Comparison of ENCODE assay signal across 17 cellular contexts in the genomic region with DNA sequence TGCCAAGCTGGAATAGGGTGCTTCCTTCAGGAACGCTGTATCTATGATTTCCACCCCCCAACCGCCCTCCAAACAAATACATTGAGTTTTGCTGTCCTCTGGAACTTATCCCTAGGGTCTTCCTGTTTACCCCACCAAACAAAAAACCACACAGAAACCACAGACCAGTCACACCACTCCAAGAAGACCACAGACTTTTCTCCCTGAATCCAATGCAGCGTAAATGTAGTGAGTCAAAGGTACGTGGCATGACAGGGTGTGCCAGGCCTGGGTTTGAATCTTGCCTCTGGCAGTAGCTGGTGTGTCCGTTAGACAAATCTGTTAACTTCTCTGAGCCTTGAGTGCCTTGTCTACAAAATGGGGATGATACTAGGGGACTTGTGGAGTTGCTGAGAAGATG. TPM values are rescaled to one million over a fixed set of nuclear protein-coding genes. Genes with fewer than 3 reads are reported as not detected.
DNase-seq lines count a peak whose midpoint lies in the region; ATAC-seq and TF ChIP-seq lines count a peak whose summit lies in the region.
"Had no signal": no experiment of that assay in that cellular context is flagged by ENCODE, and none has a peak within 500 bp of the region (broad histone marks: within the 10 kb centered on the region; RNA-seq: fewer than 3 reads in every experiment).

No MANE protein-coding gene starts in this region.

- H4K5ac ChIP-seq in H9 (ENCODE audit: insufficient read length, low read depth, low read length), result no peak overlapping the region

- H3K79me1 ChIP-seq in mesenchymal stem cell (replicated peaks; ENCODE audit: low read length, poor library complexity, severe bottlenecking) (peaks cover 6% of the 10 kb centered on the region), H9 (ENCODE audit: insufficient read depth, low read depth, low read length, poor library complexity, severe bottlenecking) (no peaks in the 10 kb centered on the region)

- H3K4me3 ChIP-seq in PC-3 (ENCODE audit: low read length) (no peak overlapping the region), breast epithelium (no peak overlapping the region), mesenchymal stem cell (ENCODE audit: insufficient read depth in 1 of 2, low read depth in 1 of 2, low read length in 2 of 2) (no peak overlapping the region)
- H3K4me3 ChIP-seq: ovary had no signal

- H2AK5ac ChIP-seq in mesenchymal stem cell (ENCODE audit: low read length, severe bottlenecking) (no peak overlapping the region), H9 (ENCODE audit: insufficient read length, low read length) (no peak overlapping the region)

- H3K79me2 ChIP-seq in PC-3 (ENCODE audit: low read length), result no peaks in the 10 kb centered on the region
- H3K79me2 ChIP-seq in H9 (ENCODE audit: insufficient read depth, low read length), result no peaks in the 10 kb centered on the region

- no peaks in the 10 kb centered on the region for H3K27me3 ChIP-seq in PC-3 (ENCODE audit: low read length)
- no peaks in the 10 kb centered on the region for H3K27me3 ChIP-seq in breast epithelium
- no peaks in the 10 kb centered on the region for H3K27me3 ChIP-seq in mesenchymal stem cell (ENCODE audit: control insufficient read depth in 1 of 2, insufficient read depth in 1 of 2, low read length in 2 of 2)
- no peaks in the 10 kb centered on the region for H3K27me3 ChIP-seq in H9 (ENCODE audit: insufficient read depth, low read length)
- H3K27me3 ChIP-seq: ovary had no signal

- peak; percentile 72 for ATAC-seq in PC-3
- ATAC-seq in GM18498 (IDR thresholded peaks at IDR 0.05; ENCODE audit: unreplicated experiment), result no peak
- ATAC-seq: activated CD8-positive, alpha-beta T cell treated with anti-CD3 and anti-CD28 coated beads for 36 hours; Panc1 had no signal

- H3K4me2 ChIP-seq in PC-3 (ENCODE audit: low read length) (peak overlapping the region; percentile 41), mesenchymal stem cell (ENCODE audit: low read length, poor library complexity, severe bottlenecking) (no peak overlapping the region), H9 (ENCODE audit: insufficient read depth, insufficient read length, low read length) (no peak overlapping the region)

- H4K8ac ChIP-seq in mesenchymal stem cell (ENCODE audit: low read length), result no peak overlapping the region
- no peak overlapping the region for H4K8ac ChIP-seq in H9 (replicated peaks; ENCODE audit: insufficient read length, low read depth, low read length)

- no peaks in the 10 kb centered on the region; the same call in 1 of the 2 replicates for H3K27me3 Mint-ChIP-seq in H9 (ENCODE audit: low read depth)
- H3K27me3 Mint-ChIP-seq: activated CD8-positive, alpha-beta T cell treated with anti-CD3 and anti-CD28 coated beads for 36 hours had no signal

- 96% methylated on average over 5 of the region's 5 CpGs for WGBS in mesenchymal stem cell
- WGBS in H9 (ENCODE audit: extremely low coverage, insufficient read length, low lambda C conversion rate), result no CpG with 5 or more reads among the region's 5 CpGs

- H3K9me2 ChIP-seq in PC-3 (replicated peaks; ENCODE audit: low read length), result no peaks in the 10 kb centered on the region

- H3K9ac ChIP-seq in PC-3 (ENCODE audit: low read length), result no peak overlapping the region
- H3K9ac ChIP-seq in mesenchymal stem cell (ENCODE audit: low read length), result peak overlapping the region; percentile 4
- no peak overlapping the region for H3K9ac ChIP-seq in H9 (ENCODE audit: extremely low read depth, insufficient read length, low read length)

- no peak overlapping the region for H2BK20ac ChIP-seq in H9 (ENCODE audit: low read depth, low read length, poor library complexity, severe bottlenecking)

- H3K4me1 ChIP-seq in PC-3 (ENCODE audit: insufficient read depth, low read length) (peaks cover 43% of the 10 kb centered on the region), breast epithelium (peaks cover 5 to 17% of the 10 kb centered on the region in 2 donors), mesenchymal stem cell (ENCODE audit: control insufficient read depth, insufficient read depth, low read depth, low read length) (no peaks in the 10 kb centered on the region), H9 (ENCODE audit: insufficient read depth, low read length) (no peaks in the 10 kb centered on the region; the same call in 1 of the 2 replicates)

- H3K18ac ChIP-seq in mesenchymal stem cell (ENCODE audit: low read depth in 1 of 2, low read length in 2 of 2) (no peak overlapping the region), H9 (ENCODE audit: insufficient read length, low read depth, low read length) (no peak overlapping the region)

- H3K23ac ChIP-seq in mesenchymal stem cell (ENCODE audit: low read length in 2 of 2) (no peak overlapping the region), H9 (ENCODE audit: insufficient read length, low read depth, low read length) (no peak overlapping the region)

- H3K56ac ChIP-seq in H9 (ENCODE audit: insufficient read length, low read depth, low read length), result no peak overlapping the region

- H3K23me2 ChIP-seq in H9 (ENCODE audit: insufficient read length, low read depth, low read length, poor library complexity, severe bottlenecking), result no peaks in the 10 kb centered on the region

- peaks cover 6% of the 10 kb centered on the region in 2 experiments; a peak in 3 of 4 replicates for H3K4me1 Mint-ChIP-seq in H9

- no peak overlapping the region for H2BK5ac ChIP-seq in mesenchymal stem cell (ENCODE audit: low read depth, low read length, poor library complexity, severe bottlenecking)
- no peak overlapping the region for H2BK5ac ChIP-seq in H9 (ENCODE audit: insufficient read length, low read length)

- H3K4ac ChIP-seq in mesenchymal stem cell (ENCODE audit: low read depth in 1 of 2, low read length in 2 of 2) (no peak overlapping the region), H9 (ENCODE audit: low read depth, low read length) (no peak overlapping the region)

- no TSS peak for BruUV-seq in PC-3 (replicated peaks; lab: Mats Ljungman, UMichigan)

- no peak overlapping the region for H2BK120ac ChIP-seq in mesenchymal stem cell (ENCODE audit: low read depth, low read length)
- no peak overlapping the region for H2BK120ac ChIP-seq in H9 (ENCODE audit: low read depth, low read length, poor library complexity, severe bottlenecking)

- H4K91ac ChIP-seq in mesenchymal stem cell (ENCODE audit: low read length) (no peak overlapping the region), H9 (ENCODE audit: insufficient read length, low read depth, low read length) (no peak overlapping the region)

- no peaks in the 10 kb centered on the region for H3K36me3 ChIP-seq in PC-3 (ENCODE audit: low read depth, low read length)
- H3K36me3 ChIP-seq in breast epithelium, result no peaks in the 10 kb centered on the region
- peaks cover 30 to 73% of the 10 kb centered on the region in 2 experiments for H3K36me3 ChIP-seq in mesenchymal stem cell (ENCODE audit: control insufficient read depth in 1 of 2, insufficient read depth in 2 of 2, low read depth in 1 of 2, low read length in 2 of 2)
- H3K36me3 ChIP-seq: ovary had no signal

- DNase-seq in EH (ENCODE audit: low read depth) (peak; percentile 41), PC-3 (peak; percentile 92), breast epithelium (ENCODE audit: low spot score in 2 of 2) (no peak), mesenchymal stem cell (no peak), H9 (no peak), OCI-M1 (lab: John Stamatoyannopoulos, UW) (no peak)
- no peak for DNase-seq in stimulated activated CD8-positive, alpha-beta memory T cell treated with anti-CD3 and anti-CD28 coated beads, Interleukin-4, amount 100 ng/mL, for 48 hours
- DNase-seq: activated CD8-positive, alpha-beta T cell treated with anti-CD3 and anti-CD28 coated beads for 36 hours; effector memory CD4-positive, alpha-beta T cell; left ventricle myocardium superior; NCI-H2171; NCI-H82; substantia nigra had no signal

- H3K9me3 ChIP-seq in PC-3 (ENCODE audit: low read length) (no peaks in the 10 kb centered on the region), breast epithelium (no peaks in the 10 kb centered on the region), mesenchymal stem cell (ENCODE audit: control insufficient read depth, low read length) (no peaks in the 10 kb centered on the region), H9 (ENCODE audit: control insufficient read depth, low read depth, low read length) (no peaks in the 10 kb centered on the region)
- H3K9me3 ChIP-seq: ovary had no signal

- POLR2A ChIA-PET in PC-3 (lab: Charles Lee; ENCODE audit: unreplicated experiment), result no interaction called here

- H2AFZ ChIP-seq in PC-3 (ENCODE audit: low read length), result no peak overlapping the region
- H2AFZ ChIP-seq in mesenchymal stem cell (ENCODE audit: low read depth, low read length), result no peak overlapping the region
- H2AFZ ChIP-seq in H9 (ENCODE audit: low read length), result no peak overlapping the region

- CTCF ChIA-PET in PC-3 (lab: Charles Lee), result interaction anchor here (0.7 kb wide), 1 partner anchor 485 kb away, joined by 3 read pairs; no protein-coding TSS in a partner anchor

- H4K20me1 ChIP-seq in PC-3 (ENCODE audit: low read length) (no peaks in the 10 kb centered on the region), H9 (ENCODE audit: control insufficient read depth, insufficient read depth, insufficient read length) (no peaks in the 10 kb centered on the region)

- peak overlapping the region; percentile 36 for H3K27ac ChIP-seq in PC-3 (ENCODE audit: low read length)
- H3K27ac ChIP-seq in breast epithelium, result peak overlapping the region; percentile 41 to 69
- no peak overlapping the region for H3K27ac ChIP-seq in mesenchymal stem cell (ENCODE audit: low read length, poor library complexity, severe bottlenecking)
- H3K27ac ChIP-seq in H9 (ENCODE audit: insufficient read length, low read depth, low read length), result no peak overlapping the region

- TF ChIP-seq POLR2A in breast epithelium (IDR thresholded peaks at IDR 0.05), result no peak

- H3K36me3 Mint-ChIP-seq in H9 (ENCODE audit: insufficient read depth in 1 of 3, low read depth in 3 of 3), result peaks cover 1 to 21% (median 2%) of the 10 kb centered on the region in 3 experiments; a peak in 4 of 7 replicates

- no peak overlapping the region for H3T11ph ChIP-seq in H9 (ENCODE audit: low read length)

- no peak for TF ChIP-seq CTCF in PC-3 (conservative IDR thresholded peaks at IDR 0.05; ENCODE audit: low read depth, low read length)
- no peak for TF ChIP-seq CTCF in breast epithelium (IDR thresholded peaks at IDR 0.05)
- no peak for TF ChIP-seq CTCF in H9 (conservative IDR thresholded peaks at IDR 0.05)

- no peak overlapping the region for H2BK12ac ChIP-seq in mesenchymal stem cell (ENCODE audit: low read length in 2 of 2)
- H2BK12ac ChIP-seq in H9 (ENCODE audit: insufficient read length, low read depth, low read length), result no peak overlapping the region

- H2BK15ac ChIP-seq in mesenchymal stem cell (ENCODE audit: low read depth, poor library complexity, severe bottlenecking) (no peak overlapping the region), H9 (ENCODE audit: low read depth, low read length) (no peak overlapping the region)

- no peaks in the 10 kb centered on the region for H3K9me3 Mint-ChIP-seq in H9
- H3K9me3 Mint-ChIP-seq: activated CD8-positive, alpha-beta T cell treated with anti-CD3 and anti-CD28 coated beads for 36 hours; central memory CD8-positive, alpha-beta T cell had no signal

- H3K27ac Mint-ChIP-seq in H9, result peak overlapping the region in 1 of 3 experiments; percentile 11; a peak in 1 of 7 replicates
- H3K27ac Mint-ChIP-seq: activated CD8-positive, alpha-beta T cell treated with anti-CD3 and anti-CD28 coated beads for 36 hours had no signal

- no peaks in the 10 kb centered on the region for H3F3A ChIP-seq in PC-3 (ENCODE audit: low read length, unreplicated experiment)

- H3K4me3 Mint-ChIP-seq in H9, result no peak overlapping the region
- H3K4me3 Mint-ChIP-seq: activated CD8-positive, alpha-beta T cell treated with anti-CD3 and anti-CD28 coated beads for 36 hours; central memory CD8-positive, alpha-beta T cell had no signal

- intact Hi-C loops in PC-3 (cut with micrococcal nuclease), result no loop called here
- intact Hi-C loops in breast epithelium (cut with DNase I; ENCODE audit: low total_unique reads), result no loop called here

- no peak overlapping the region for H3K14ac ChIP-seq in mesenchymal stem cell (ENCODE audit: low read length in 2 of 2)
- H3K14ac ChIP-seq in H9 (ENCODE audit: insufficient read depth, low read length), result no peak overlapping the region

RNA-seq across cellular contexts. Expression of a gene that starts 27.8 kb away (rescaled TPM):
- 12.8 and 17.0 TPM in 2 replicates for total RNA-seq in PC-3 (2014; rRNA removed)
- 10 to 100 TPM; 47.7 to 61.6 (median 54.9) TPM for total RNA-seq in breast epithelium
- 18.6 TPM for polyA plus RNA-seq in mesenchymal stem cell (2013, experiment 1 of 2)
- 18.9 TPM for polyA plus RNA-seq in mesenchymal stem cell (2013, experiment 2 of 2)
- total RNA-seq in H9 (2021), result 25.9 and 26.7 TPM in 2 replicates

RNA-seq across cellular contexts. Expression of a gene that starts 31.7 kb away (rescaled TPM):
- total RNA-seq in PC-3 (2014; rRNA removed) (18.7 and 23.6 TPM in 2 replicates), breast epithelium (10 to 100 TPM in 2 of 3 donors, 1 to 10 TPM in 1; 8.5 to 38.0 (median 31.2) TPM), H9 (2021) (0.29 and 0.37 TPM in 2 replicates)
- polyA plus RNA-seq in mesenchymal stem cell (2013, experiment 1 of 2), result 27.4 TPM
- 25.9 TPM for polyA plus RNA-seq in mesenchymal stem cell (2013, experiment 2 of 2)

Comparison
In these comparisons a context has a peak if more than half of its experiments do, and no peak if none do; other contexts are left out.
1. DNase-seq: peak in EH (single experiment) and PC-3 (single experiment); none in breast epithelium (0 of 2), mesenchymal stem cell (single experiment), H9 (single experiment), stimulated activated CD8-positive, alpha-beta memory T cell treated with anti-CD3 and anti-CD28 coated beads, Interleukin-4, amount 100 ng/mL, for 48 hours (single experiment) and OCI-M1 (single experiment).
2. H3K27ac ChIP-seq: peak in PC-3 (single experiment) and breast epithelium (2 of 2); none in mesenchymal stem cell (single experiment) and H9 (single experiment).